ENCODE assay signal across 22 cellular contexts in the genomic region with DNA sequence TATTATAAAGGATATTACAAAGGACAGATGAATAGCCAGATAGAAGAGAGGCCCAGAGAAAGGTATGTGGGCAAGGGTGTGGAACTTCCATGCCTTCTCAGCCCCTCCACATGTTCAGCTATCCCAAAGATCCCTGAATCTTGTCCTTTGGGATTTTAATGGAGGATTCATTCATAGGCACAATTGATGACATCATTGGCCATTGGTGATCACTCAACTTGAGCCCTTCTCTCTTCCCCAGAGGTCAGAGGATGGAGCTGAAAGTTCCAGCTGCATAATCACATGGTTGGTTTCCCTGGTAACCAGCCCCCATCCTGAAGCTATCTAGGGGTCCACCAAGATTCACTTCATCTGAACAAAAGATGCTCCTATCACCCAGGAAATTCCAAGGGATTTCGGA. TPM values are rescaled to one million over a fixed set of nuclear protein-coding genes. Genes with fewer than 3 reads are reported as not detected.
DNase-seq lines count a peak whose midpoint lies in the region; TF ChIP-seq lines count a peak whose summit lies in the region.
"Had no signal": no experiment of that assay in that cellular context is flagged by ENCODE, and none has a peak within 500 bp of the region (broad histone marks: within the 10 kb centered on the region; RNA-seq: fewer than 3 reads in every experiment).

No MANE protein-coding gene starts in this region.

- in situ Hi-C loops in GM13977 (cut with MboI; ENCODE audit: low pct_unique_long_range_greater_than_20kb, low sequenced_read_pairs, unreplicated experiment): no loop called here

- peaks cover 12% of the 10 kb centered on the region for H3K4me1 Mint-ChIP-seq in Calu3 (ENCODE audit: low read depth, unreplicated experiment)
- peaks cover 35% of the 10 kb centered on the region for H3K4me1 Mint-ChIP-seq in mesothelial cell of epicardium
- no peaks in the 10 kb centered on the region for H3K4me1 Mint-ChIP-seq in activated naive CD4-positive, alpha-beta T cell treated with anti-CD3 and anti-CD28 coated beads for 36 hours (ENCODE audit: low read depth)
- H3K4me1 Mint-ChIP-seq: CD8-positive, alpha-beta memory T cell; GM23338 had no signal

- no peaks in the 10 kb centered on the region for H3K27me3 Mint-ChIP-seq in Calu3 (ENCODE audit: unreplicated experiment)
- no peaks in the 10 kb centered on the region for H3K27me3 Mint-ChIP-seq in mesothelial cell of epicardium (ENCODE audit: low read depth)
- peaks cover 17% of the 10 kb centered on the region for H3K27me3 Mint-ChIP-seq in activated naive CD4-positive, alpha-beta T cell treated with anti-CD3 and anti-CD28 coated beads for 36 hours (ENCODE audit: low read depth)

- peak overlapping the region; percentile 68 for H3K4me3 Mint-ChIP-seq in Calu3 (ENCODE audit: low read depth, unreplicated experiment)
- H3K4me3 Mint-ChIP-seq in mesothelial cell of epicardium: no peak overlapping the region
- H3K4me3 Mint-ChIP-seq in activated naive CD4-positive, alpha-beta T cell treated with anti-CD3 and anti-CD28 coated beads for 36 hours: no peak overlapping the region
- H3K4me3 Mint-ChIP-seq: CD4-positive, alpha-beta T cell; CD8-positive, alpha-beta memory T cell; GM23338; H9; HFFc6 had no signal

- H3K27ac Mint-ChIP-seq in Calu3 (ENCODE audit: unreplicated experiment) (peak overlapping the region; percentile 91), mesothelial cell of epicardium (peak overlapping the region; percentile 76)
- H3K27ac Mint-ChIP-seq in activated naive CD4-positive, alpha-beta T cell treated with anti-CD3 and anti-CD28 coated beads for 36 hours: no peak overlapping the region
- H3K27ac Mint-ChIP-seq: CD14-positive monocyte; CD4-positive, alpha-beta T cell; CD8-positive, alpha-beta memory T cell; GM23338; H9; HFFc6 had no signal

- DNase-seq in Calu3 (no peak), NCI-H69 (lab: John Stamatoyannopoulos, UW) (peak; percentile 57), mesothelial cell of epicardium (ENCODE audit: low spot score in 2 of 2, unreplicated experiment in 2 of 2) (no peak), NCI-H446 (lab: John Stamatoyannopoulos, UW) (no peak), GM13977 (ENCODE audit: low spot score) (no peak)
- DNase-seq in activated naive CD4-positive, alpha-beta T cell treated with anti-CD3 and anti-CD28 coated beads for 36 hours: no peak
- DNase-seq: 8988T; ACHN; AML-193; BE2C; CD4-positive, alpha-beta T cell; CD8-positive, alpha-beta memory T cell; DMS53; DMS79 treated with DMSO at 0.1 percent for 48 hours; GF-D8; H9; HFFc6 had no signal

- CTCF ChIA-PET in Calu3 (lab: Charles Lee): no interaction called here
- CTCF ChIA-PET in activated naive CD4-positive, alpha-beta T cell treated with anti-CD3 and anti-CD28 coated beads for 36 hours (lab: Charles Lee): no interaction called here

- TF ChIP-seq CTCF in Calu3 (IDR thresholded peaks at IDR 0.05; ENCODE audit: unreplicated experiment): no peak
- no peak for TF ChIP-seq CTCF in mesothelial cell of epicardium (IDR thresholded peaks at IDR 0.05; ENCODE audit: unreplicated experiment)
- TF ChIP-seq CTCF in GM13977 (IDR thresholded peaks at IDR 0.05; ENCODE audit: extremely low read depth, insufficient read depth, missing control alignments): no peak

- H3K9me3 Mint-ChIP-seq in Calu3 (ENCODE audit: low read depth, unreplicated experiment): no peaks in the 10 kb centered on the region
- no peaks in the 10 kb centered on the region for H3K9me3 Mint-ChIP-seq in mesothelial cell of epicardium
- H3K9me3 Mint-ChIP-seq in activated naive CD4-positive, alpha-beta T cell treated with anti-CD3 and anti-CD28 coated beads for 36 hours: no peaks in the 10 kb centered on the region
- H3K9me3 Mint-ChIP-seq: CD4-positive, alpha-beta T cell; CD8-positive, alpha-beta memory T cell; HFFc6 had no signal

- H3K36me3 Mint-ChIP-seq in Calu3 (ENCODE audit: insufficient read depth, unreplicated experiment) (no peaks in the 10 kb centered on the region), mesothelial cell of epicardium (no peaks in the 10 kb centered on the region)
- no peaks in the 10 kb centered on the region for H3K36me3 Mint-ChIP-seq in activated naive CD4-positive, alpha-beta T cell treated with anti-CD3 and anti-CD28 coated beads for 36 hours (ENCODE audit: low read depth)

- no TSS peak for BruUV-seq in Calu3 (replicated peaks; lab: Mats Ljungman, UMichigan)

- intact Hi-C loops in Calu3 (cut with micrococcal nuclease; ENCODE audit: unreplicated experiment): no loop called here
- intact Hi-C loops in activated naive CD4-positive, alpha-beta T cell treated with anti-CD3 and anti-CD28 coated beads for 36 hours (cut with micrococcal nuclease): no loop called here

RNA-seq across cellular contexts. Expression of gene ECT2L, which starts 2.1 kb away (rescaled TPM):
- total RNA-seq in Calu3 (2022) (not detected in 2 replicates), mesothelial cell of epicardium (0.14 to 0.40 TPM (median 0.40 TPM) in 3 replicates)
- total RNA-seq in activated naive CD4-positive, alpha-beta T cell treated with anti-CD3 and anti-CD28 coated beads for 36 hours: not detected
- total RNA-seq: CD4-positive, alpha-beta T cell; CD8-positive, alpha-beta memory T cell; Daoy; G401; H4; H9; HFFc6 had no signal

RNA-seq across cellular contexts. Expression of gene CCDC28A, which starts 24.5 kb away (rescaled TPM):
- total RNA-seq in Calu3 (2022) (9.8 and 12.1 TPM in 2 replicates), mesothelial cell of epicardium (12.7 to 15.0 TPM (median 13.3 TPM) in 3 replicates)
- total RNA-seq in activated naive CD4-positive, alpha-beta T cell treated with anti-CD3 and anti-CD28 coated beads for 36 hours: 10 to 100 TPM; 18.9 to 19.2 TPM
